ENCODE assay signal across 25 cellular contexts in genomic region chr4:11301075-11301660, GRCh38.
"Had no signal": no experiment of that assay in that cellular context is flagged by ENCODE, and none has a peak within 500 bp of the region (broad histone marks: within the 10 kb centered on the region; RNA-seq: fewer than 3 reads in every experiment).

No MANE protein-coding gene starts in this region.

- H3K4me3 ChIP-seq: K562, SJSA1, SK-N-MC had no signal

- H3K27me3 Mint-ChIP-seq: IgD-negative memory B cell had no signal

- H3K4me3 Mint-ChIP-seq: IgD-negative memory B cell had no signal

- H3K4me2 ChIP-seq: KMS-11 had no signal

- H3K9me3 ChIP-seq: SJSA1 had no signal

- H3K36me3 ChIP-seq: SJSA1 had no signal

- H3K36me3 Mint-ChIP-seq: IgD-negative memory B cell had no signal

- DNase-seq: Kasumi-1, MM.1S, NCI-H1092 treated with DMSO at 0.1 percent for 48 hours, NCI-H1436, NCI-H187, NCI-H2029, NCI-H2081 treated with DMSO at 0.1 percent for 48 hours, NCI-H2171, NCI-H226, NCI-H446, NCI-H510A, NCI-H524 treated with DMSO at 0.1 percent for 48 hours, NCI-H69, NCI-H774, Right ventricle myocardium superior, RPMI8226, SIG-M5 had no signal

- H3K27ac ChIP-seq: HL-60, KMS-11, SJSA1, SK-N-MC had no signal

- H3K9ac ChIP-seq: KMS-11 had no signal

- H3K4me1 ChIP-seq: SJSA1 had no signal

- H3K27ac Mint-ChIP-seq: IgD-negative memory B cell had no signal

- H3K27me3 ChIP-seq: SJSA1 had no signal

- ATAC-seq: K562 had no signal

- FAIRE-seq: HTR-8/SVneo, K562, RCC 7860 had no signal
